ENCODE assay signal across 10 cellular contexts in the genomic region with DNA sequence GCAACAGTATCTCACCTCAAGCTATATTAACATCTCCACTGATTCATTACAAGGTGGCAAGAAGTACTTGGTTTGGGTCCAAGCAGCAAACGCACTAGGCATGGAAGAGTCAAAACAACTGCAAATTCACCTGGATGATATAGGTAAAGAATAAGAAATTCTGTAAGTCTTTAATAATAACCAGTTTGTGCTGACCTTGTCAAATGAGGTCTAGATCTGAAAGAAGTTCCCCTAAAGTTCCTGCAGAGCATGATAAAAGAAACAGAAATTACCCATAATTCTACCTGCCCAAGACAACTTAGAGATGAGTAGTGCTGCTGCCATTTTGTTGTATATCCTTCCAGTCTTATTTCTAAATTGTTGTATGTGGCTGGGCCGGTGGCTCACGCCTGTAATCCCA. TPM values are rescaled to one million over a fixed set of nuclear protein-coding genes. Genes with fewer than 3 reads are reported as not detected.
"Had no signal": no experiment of that assay in that cellular context is flagged by ENCODE, and none has a peak within 500 bp of the region (broad histone marks: within the 10 kb centered on the region; RNA-seq: fewer than 3 reads in every experiment).

No MANE protein-coding gene starts in this region.

- H3K9ac ChIP-seq: GM23248 had no signal

- H3K9me3 ChIP-seq: HAP-1 had no signal

- H3K4me3 Mint-ChIP-seq: HFFc6, IgD-negative memory B cell had no signal

- H2AFZ ChIP-seq: GM23248 had no signal

- H3K4me1 ChIP-seq: HAP-1 had no signal

- ATAC-seq: HCT116 had no signal

- DNase-seq: GM23248, GOT3, H7, HFFc6, KG1 had no signal

- H3K27me3 Mint-ChIP-seq: IgD-negative memory B cell had no signal

- H3K4me3 ChIP-seq: GM23248, HAP-1 had no signal

- H3K36me3 ChIP-seq: HAP-1 had no signal

- H3K27ac ChIP-seq: GM23248, HL-60 had no signal

- H3K4me1 Mint-ChIP-seq: IgD-negative memory B cell had no signal

- H3K9me3 Mint-ChIP-seq: HFFc6, IgD-negative memory B cell had no signal

- H3K27ac Mint-ChIP-seq: HFFc6, IgD-negative memory B cell had no signal

RNA-seq across cellular contexts. Expression of a gene that starts 34.5 kb away (rescaled TPM):
- total RNA-seq: GM23248, H4, H7, HFFc6 had no signal
- polyA plus RNA-seq: GM23248, IgD-negative memory B cell had no signal
